Comparison of ENCODE assay signal across 32 cellular contexts in genomic region chr11:10761085-10761698, GRCh38.
"Had no signal": no experiment of that assay in that cellular context is flagged by ENCODE, and none has a peak within 500 bp of the region (broad histone marks: within the 10 kb centered on the region; RNA-seq: fewer than 3 reads in every experiment).

No MANE protein-coding gene starts in this region.

- H3K9me3 ChIP-seq: ovary, psoas muscle, spleen, suprapubic skin, testis, tibial artery, transverse colon, upper lobe of right lung, uterus had no signal

- DNase-seq: naive thymus-derived CD8-positive, alpha-beta T cell; nephron progenitor cell; occipital lobe; ovary; posterior cingulate gyrus; psoas muscle; right cardiac atrium; spleen; stimulated activated CD4-positive, alpha-beta T cell treated with anti-CD3 and anti-CD28 coated beads, Interleukin-12 subunit alpha, Interleukin-12 subunit beta, amount 100 ng/mL, for 4 hours; stimulated activated CD4-positive, alpha-beta T cell treated with anti-CD3 and anti-CD28 coated beads, Interleukin-1b, Interleukin-23, amount 100 ng/mL, for 48 hours; stimulated activated CD4-positive, alpha-beta T cell treated with anti-CD3 and anti-CD28 coated beads, Interleukin-4, amount 100 ng/mL, for 1 hour; stimulated activated CD4-positive, alpha-beta T cell treated with anti-CD3 and anti-CD28 coated beads, Interleukin-4, amount 100 ng/mL, for 4 hours; stimulated activated CD8-positive, alpha-beta memory T cell treated with anti-CD3 and anti-CD28 coated beads, Interleukin-4, amount 100 ng/mL, for 48 hours; stimulated activated naive CD4-positive, alpha-beta T cell; stimulated activated naive CD8-positive, alpha-beta T cell treated with anti-CD3 and anti-CD28 coated beads, Interleukin-15, amount 100 ng/mL, for 72 hours; stimulated activated naive CD8-positive, alpha-beta T cell treated with anti-CD3 and anti-CD28 coated beads, Interleukin-15, Interleukin-2, amounts not matched to agents 100 U/mL and 50 U/mL, for 24 hours; substantia nigra; testis; tibial artery; transverse colon; upper lobe of right lung; uterus had no signal

- H3K4me3 ChIP-seq: ovary, psoas muscle, skin epidermis, smooth muscle cell, spleen, suprapubic skin, testis, tibial artery, transverse colon, upper lobe of right lung, uterus had no signal

- H3K9ac ChIP-seq: parathyroid adenoma had no signal

- H3K27me3 Mint-ChIP-seq: naive thymus-derived CD8-positive, alpha-beta T cell; natural killer cell treated with Interleukin-12 subunit alpha and Interleukin-12 subunit beta and Interleukin-15 and Interleukin-18, amount 100 ng/mL, for 72 hours; progenitor cell of endocrine pancreas; stimulated activated memory B cell treated with anti-CD40 and anti-IgM and Interleukin-4, amounts not matched to agents 10 μg/mL and 1 μg/mL and 100 μg/mL, for 72 hours; stimulated activated naive CD8-positive, alpha-beta T cell treated with anti-CD3 and anti-CD28 coated beads, Interleukin-15, amount 100 ng/mL, for 72 hours; type B pancreatic cell had no signal

- H3K27ac Mint-ChIP-seq: natural killer cell treated with Interleukin-12 subunit alpha and Interleukin-12 subunit beta and Interleukin-15 and Interleukin-18, amount 100 ng/mL, for 72 hours; nephron progenitor cell; progenitor cell of endocrine pancreas; stimulated activated naive CD8-positive, alpha-beta T cell treated with anti-CD3 and anti-CD28 coated beads, Interleukin-15, amount 100 ng/mL, for 72 hours; type B pancreatic cell had no signal

- H3K4me1 Mint-ChIP-seq: nephron progenitor cell; neural crest cell; stimulated activated naive CD8-positive, alpha-beta T cell treated with anti-CD3 and anti-CD28 coated beads, Interleukin-15, amount 100 ng/mL, for 72 hours had no signal

- H3K36me3 ChIP-seq: ovary, upper lobe of right lung, uterus had no signal

- H3K9me3 Mint-ChIP-seq: naive thymus-derived CD8-positive, alpha-beta T cell; natural killer cell treated with Interleukin-12 subunit alpha and Interleukin-12 subunit beta and Interleukin-15 and Interleukin-18, amount 100 ng/mL, for 72 hours; nephron progenitor cell; neural crest cell; stimulated activated memory B cell treated with anti-CD40 and anti-IgM and Interleukin-4, amounts not matched to agents 10 μg/mL and 1 μg/mL and 100 μg/mL, for 72 hours; stimulated activated naive CD8-positive, alpha-beta T cell treated with anti-CD3 and anti-CD28 coated beads, Interleukin-15, amount 100 ng/mL, for 72 hours; type B pancreatic cell had no signal

- H3K4me1 ChIP-seq: parathyroid adenoma, psoas muscle, suprapubic skin, testis, tibial artery, transverse colon, upper lobe of right lung, uterus had no signal

- H3K79me2 ChIP-seq: parathyroid adenoma had no signal

- H2AFZ ChIP-seq: parathyroid adenoma had no signal

- H3K27me3 ChIP-seq: ovary, spleen, suprapubic skin, testis, tibial artery, transverse colon, upper lobe of right lung, uterus had no signal

- H3K4me2 ChIP-seq: smooth muscle cell had no signal

- H3K4me3 Mint-ChIP-seq: naive thymus-derived CD8-positive, alpha-beta T cell; natural killer cell treated with Interleukin-12 subunit alpha and Interleukin-12 subunit beta and Interleukin-15 and Interleukin-18, amount 100 ng/mL, for 72 hours; nephron progenitor cell; neural crest cell; stimulated activated memory B cell treated with anti-CD40 and anti-IgM and Interleukin-4, amounts not matched to agents 10 μg/mL and 1 μg/mL and 100 μg/mL, for 72 hours; stimulated activated naive CD8-positive, alpha-beta T cell treated with anti-CD3 and anti-CD28 coated beads, Interleukin-15, amount 100 ng/mL, for 72 hours; type B pancreatic cell had no signal

- ATAC-seq: naive thymus-derived CD8-positive, alpha-beta T cell; natural killer cell treated with Interleukin-12 subunit alpha and Interleukin-12 subunit beta and Interleukin-15 and Interleukin-18, amount 100 ng/mL, for 72 hours; psoas muscle; right cardiac atrium; sciatic nerve; stimulated activated memory B cell treated with anti-CD40 and anti-IgM and Interleukin-4, amounts not matched to agents 10 μg/mL and 1 μg/mL and 100 μg/mL, for 72 hours; stimulated activated naive CD8-positive, alpha-beta T cell treated with anti-CD3 and anti-CD28 coated beads, Interleukin-15, amount 100 ng/mL, for 72 hours; stimulated activated naive CD8-positive, alpha-beta T cell treated with anti-CD3 and anti-CD28 coated beads, Interleukin-15, Interleukin-2, amounts not matched to agents 100 U/mL and 50 U/mL, for 24 hours; upper lobe of right lung had no signal

- H3K27ac ChIP-seq: ovary, parathyroid adenoma, psoas muscle, skin epidermis, suprapubic skin, testis, tibial artery, transverse colon, upper lobe of right lung, uterus had no signal
